ENCODE assay signal across 11 cellular contexts in genomic region chr15:91948001-91948608, GRCh38.
DNase-seq lines count a peak whose midpoint lies in the region; ATAC-seq, FAIRE-seq and TF ChIP-seq lines count a peak whose summit lies in the region.
"Had no signal": no experiment of that assay in that cellular context is flagged by ENCODE, and none has a peak within 500 bp of the region (broad histone marks: within the 10 kb centered on the region; RNA-seq: fewer than 3 reads in every experiment).

No MANE protein-coding gene starts in this region.

- 14 to 26% (median 21%) methylated on average over 11 to 12 of the region's 12 CpGs for WGBS in stomach, 5 donors

- TF ChIP-seq POLR2A in stomach (IDR thresholded peaks at IDR 0.05): no peak

- H3K4me3 ChIP-seq in ascending aorta (no peak overlapping the region), stomach (no peak overlapping the region)

- H3K36me3 ChIP-seq in ascending aorta (no peaks in the 10 kb centered on the region), stomach (no peaks in the 10 kb centered on the region)

- H3K4me1 ChIP-seq in ascending aorta: peaks cover 7 to 46% of the 10 kb centered on the region in 2 donors
- peaks cover 16 to 76% (median 38%) of the 10 kb centered on the region in 4 donors for H3K4me1 ChIP-seq in stomach

- intact Hi-C loops in ascending aorta (cut with DNase I) (no loop called here), stomach (cut with DNase I; ENCODE audit: low total_unique reads) (loop anchor here (10.0 kb wide), 1 partner anchor 93 kb away; the partner anchor contains the start of gene SLCO3A1)

- peak; percentile 65 for DNase-seq in HPDE6-E6E7 (ENCODE audit: extremely low spot score)
- DNase-seq in ascending aorta (ENCODE audit: low spot score in 2 of 2): no peak
- DNase-seq in hepatic stellate cell (ENCODE audit: low spot score): peak; percentile 63
- DNase-seq in stomach: peak; percentile 29
- DNase-seq in superior temporal gyrus (ENCODE audit: extremely low spot score): no peak
- DNase-seq in GM19239 (ENCODE audit: insufficient read length, low spot score): no peak
- no peak for DNase-seq in activated CD4-positive, alpha-beta T cell treated with anti-CD3 and anti-CD28 coated beads for 48 hours
- DNase-seq: anterior cingulate cortex, NCI-H187 treated with DMSO at 0.1 percent for 48 hours had no signal

- H3K9me3 ChIP-seq in ascending aorta (no peaks in the 10 kb centered on the region), stomach (no peaks in the 10 kb centered on the region)

- no peaks in the 10 kb centered on the region for H3K27me3 ChIP-seq in ascending aorta
- H3K27me3 ChIP-seq in stomach: no peaks in the 10 kb centered on the region

- FAIRE-seq in GM19239 (lab: Jason Lieb, UNC): no peak
- FAIRE-seq: TTC549 had no signal

- ATAC-seq in HG03039 (IDR thresholded peaks at IDR 0.05; ENCODE audit: unreplicated experiment): no peak

- TF ChIP-seq EP300 in stomach (IDR thresholded peaks at IDR 0.05): no peak

- H3K27ac ChIP-seq in ascending aorta: peak overlapping the region; percentile 31 to 69
- peak overlapping the region in 4 of 5 donors; percentile 24 to 73 (median 54) for H3K27ac ChIP-seq in stomach

- TF ChIP-seq CTCF in ascending aorta (IDR thresholded peaks at IDR 0.05) (no peak), stomach (IDR thresholded peaks at IDR 0.05) (no peak)

Comparison
In these comparisons a context has a peak if more than half of its experiments do, and no peak if none do; other contexts are left out.
1. DNase-seq: peak in HPDE6-E6E7 (single experiment), hepatic stellate cell (single experiment) and stomach (single experiment); none in ascending aorta (0 of 2), superior temporal gyrus (single experiment), GM19239 (single experiment) and activated CD4-positive, alpha-beta T cell treated with anti-CD3 and anti-CD28 coated beads for 48 hours (single experiment).